In genomic region chr17:42399948-42400843, GRCh38 we compare ENCODE assay signal across 12 cellular contexts. TPM values are rescaled to one million over a fixed set of nuclear protein-coding genes. Genes with fewer than 3 reads are reported as not detected.
A peak's percentile ranks its signal among the peaks of the same experiment; 100 is the strongest.
DNase-seq lines count a peak whose midpoint lies in the region; ATAC-seq and TF ChIP-seq lines count a peak whose summit lies in the region.
"Had no signal": no experiment of that assay in that cellular context is flagged by ENCODE, and none has a peak within 500 bp of the region (broad histone marks: within the 10 kb centered on the region; RNA-seq: fewer than 3 reads in every experiment).

No MANE protein-coding gene starts in this region.

- BruUV-seq in Panc1 (replicated peaks; lab: Mats Ljungman, UMichigan) = no TSS peak

- H3K9me3 ChIP-seq in Panc1 (ENCODE audit: control insufficient read depth, insufficient read depth, low read depth, low read length) (no peaks in the 10 kb centered on the region), hepatocyte (ENCODE audit: low read depth) (no peaks in the 10 kb centered on the region)
- H3K9me3 ChIP-seq: adrenal gland, upper lobe of right lung had no signal

- no peak overlapping the region for H3K4me3 Mint-ChIP-seq in activated T-cell treated with anti-CD3 and anti-CD28 coated beads, Interleukin-2, amount 50 U/mL, for 24 hours
- H3K4me3 Mint-ChIP-seq in stimulated activated effector memory CD8-positive, alpha-beta T cell treated with anti-CD3 and anti-CD28 coated beads, Interleukin-12 subunit alpha, Interleukin-12 subunit beta, amount 100 ng/mL, for 72 hours = no peak overlapping the region
- H3K4me3 Mint-ChIP-seq: memory B cell had no signal

- H3K36me3 ChIP-seq in Panc1 (ENCODE audit: control insufficient read depth, insufficient read depth, low read length) (no peaks in the 10 kb centered on the region), hepatocyte (replicated peaks; ENCODE audit: insufficient read depth, low read depth) (no peaks in the 10 kb centered on the region)

- no peak overlapping the region for H2AFZ ChIP-seq in hepatocyte

- no peaks in the 10 kb centered on the region for H3K9me2 ChIP-seq in hepatocyte (replicated peaks; ENCODE audit: insufficient read depth)

- H3K4me3 ChIP-seq in Panc1 (ENCODE audit: low read depth in 2 of 2, low read length in 2 of 2) = no peak overlapping the region
- no peak overlapping the region for H3K4me3 ChIP-seq in hepatocyte
- H3K4me3 ChIP-seq: adrenal gland, upper lobe of right lung had no signal

- WGBS in hepatocyte (ENCODE audit: low lambda C conversion rate, missing lambda C conversion rate) = 74% methylated on average over 6 of the region's 6 CpGs

- intact Hi-C loops in Panc1 (cut with micrococcal nuclease; ENCODE audit: unreplicated experiment) = no loop called here

- H3K27ac ChIP-seq in Panc1 (ENCODE audit: low read length) = peak overlapping the region; percentile 84
- H3K27ac ChIP-seq in hepatocyte = peak overlapping the region; percentile 90
- H3K27ac ChIP-seq: upper lobe of right lung had no signal

- in situ Hi-C loops in Panc1 (cut with HindIII; ENCODE audit: low pct_unique_long_range_greater_than_20kb, low sequenced_read_pairs) = no loop called here

- H3K79me2 ChIP-seq in hepatocyte = no peaks in the 10 kb centered on the region

- CTCF ChIA-PET in Panc1 (lab: Charles Lee) = no interaction called here

- H3K27me3 ChIP-seq in Panc1 (ENCODE audit: control insufficient read depth, insufficient read depth, low read length) (no peaks in the 10 kb centered on the region), hepatocyte (no peaks in the 10 kb centered on the region)
- H3K27me3 ChIP-seq: adrenal gland, upper lobe of right lung had no signal

- DNase-seq in activated T-cell treated with anti-CD3 and anti-CD28 coated beads, Interleukin-2, amount 50 U/mL, for 24 hours = no peak
- no peak for DNase-seq in activated T-cell treated with anti-CD3 and anti-CD28 coated beads, Interleukin-2, amount 50 U/mL, for 1 hour
- DNase-seq in Panc1 (ENCODE audit: low read depth, low spot score) (no peak), hepatocyte (ENCODE audit: low spot score) (peak; percentile 44), H4 (ENCODE audit: low spot score) (no peak), dermis blood vessel endothelial cell (no peak)
- DNase-seq in stimulated activated effector memory CD8-positive, alpha-beta T cell treated with anti-CD3 and anti-CD28 coated beads, Interleukin-12 subunit alpha, Interleukin-12 subunit beta, amount 100 ng/mL, for 72 hours (ENCODE audit: low spot score in 2 of 2) = no peak
- DNase-seq: activated CD4-positive, alpha-beta T cell treated with anti-CD3 and anti-CD28 coated beads for 4 hours; upper lobe of right lung had no signal

- no peaks in the 10 kb centered on the region for H3K9me3 Mint-ChIP-seq in activated T-cell treated with anti-CD3 and anti-CD28 coated beads, Interleukin-2, amount 50 U/mL, for 24 hours
- no peaks in the 10 kb centered on the region for H3K9me3 Mint-ChIP-seq in stimulated activated effector memory CD8-positive, alpha-beta T cell treated with anti-CD3 and anti-CD28 coated beads, Interleukin-12 subunit alpha, Interleukin-12 subunit beta, amount 100 ng/mL, for 72 hours
- H3K9me3 Mint-ChIP-seq: memory B cell had no signal

- H3K27ac Mint-ChIP-seq in activated T-cell treated with anti-CD3 and anti-CD28 coated beads, Interleukin-2, amount 50 U/mL, for 24 hours = peak overlapping the region; percentile 52
- peak overlapping the region; percentile 85 for H3K27ac Mint-ChIP-seq in stimulated activated effector memory CD8-positive, alpha-beta T cell treated with anti-CD3 and anti-CD28 coated beads, Interleukin-12 subunit alpha, Interleukin-12 subunit beta, amount 100 ng/mL, for 72 hours
- H3K27ac Mint-ChIP-seq: memory B cell had no signal

- peaks cover 25% of the 10 kb centered on the region for H3K4me1 Mint-ChIP-seq in activated T-cell treated with anti-CD3 and anti-CD28 coated beads, Interleukin-2, amount 50 U/mL, for 24 hours (ENCODE audit: low read depth)
- H3K4me1 Mint-ChIP-seq in stimulated activated effector memory CD8-positive, alpha-beta T cell treated with anti-CD3 and anti-CD28 coated beads, Interleukin-12 subunit alpha, Interleukin-12 subunit beta, amount 100 ng/mL, for 72 hours = peaks cover 25% of the 10 kb centered on the region
- H3K4me1 Mint-ChIP-seq: memory B cell had no signal

- POLR2A ChIA-PET in Panc1 (lab: Charles Lee) = interaction anchor here (1.0 kb wide), 2 partner anchors 9 to 11 kb away, joined by 3 to 13 read pairs; no protein-coding TSS in a partner anchor

- no peak for TF ChIP-seq CTCF in Panc1 (IDR thresholded peaks at IDR 0.05)
- TF ChIP-seq CTCF in hepatocyte (IDR thresholded peaks at IDR 0.05; ENCODE audit: poor library complexity) = no peak

- H3K4me2 ChIP-seq in hepatocyte = no peak overlapping the region

- H3K36me3 Mint-ChIP-seq in activated T-cell treated with anti-CD3 and anti-CD28 coated beads, Interleukin-2, amount 50 U/mL, for 24 hours (ENCODE audit: low read depth) = no peaks in the 10 kb centered on the region
- no peaks in the 10 kb centered on the region for H3K36me3 Mint-ChIP-seq in stimulated activated effector memory CD8-positive, alpha-beta T cell treated with anti-CD3 and anti-CD28 coated beads, Interleukin-12 subunit alpha, Interleukin-12 subunit beta, amount 100 ng/mL, for 72 hours
- H3K36me3 Mint-ChIP-seq: memory B cell had no signal

- H3K27me3 Mint-ChIP-seq in activated T-cell treated with anti-CD3 and anti-CD28 coated beads, Interleukin-2, amount 50 U/mL, for 24 hours = no peaks in the 10 kb centered on the region

- H4K20me1 ChIP-seq in hepatocyte (ENCODE audit: insufficient read depth, poor library complexity, severe bottlenecking) = no peaks in the 10 kb centered on the region

- H3K4me1 ChIP-seq in Panc1 (ENCODE audit: control insufficient read depth, insufficient read depth, low read length) (peaks cover 45% of the 10 kb centered on the region), hepatocyte (ENCODE audit: insufficient read depth) (peaks cover 20% of the 10 kb centered on the region)

- ATAC-seq in Panc1 = peak; percentile 35
- peak; percentile 51 for ATAC-seq in stimulated activated effector memory CD8-positive, alpha-beta T cell treated with anti-CD3 and anti-CD28 coated beads, Interleukin-12 subunit alpha, Interleukin-12 subunit beta, amount 100 ng/mL, for 72 hours
- ATAC-seq in HG03442 (IDR thresholded peaks at IDR 0.05; ENCODE audit: unreplicated experiment) = no peak
- ATAC-seq: upper lobe of right lung had no signal

RNA-seq across cellular contexts. Expression of gene STAT3, which starts 12.0 kb away (rescaled TPM):
- total RNA-seq in Panc1 (2021; ENCODE audit: unreplicated experiment) = 287 TPM
- polyA plus RNA-seq in Panc1 (2012; ENCODE audit: insufficient read length) = 210 TPM
- total RNA-seq in hepatocyte = 154 and 163 TPM in 2 replicates
- 152 and 157 TPM in 2 replicates for polyA plus RNA-seq in hepatocyte
- total RNA-seq in H4 (2014; rRNA removed; shearing (Covaris generic)) = 72.6 and 77.5 TPM in 2 replicates
- total RNA-seq in dermis blood vessel endothelial cell = 131 and 179 TPM in 2 replicates

RNA-seq across cellular contexts. Expression of gene CAVIN1, which starts 22.9 kb away (rescaled TPM):
- total RNA-seq in Panc1 (2021; ENCODE audit: unreplicated experiment) (315 TPM), hepatocyte (69.9 and 85.8 TPM in 2 replicates), dermis blood vessel endothelial cell (768 and 840 TPM in 2 replicates)
- polyA plus RNA-seq in Panc1 (2012; ENCODE audit: insufficient read length) = 283 TPM
- 96.5 and 111 TPM in 2 replicates for polyA plus RNA-seq in hepatocyte
- 53.8 and 69.6 TPM in 2 replicates for total RNA-seq in H4 (2014; rRNA removed; shearing (Covaris generic))

RNA-seq across cellular contexts. Expression of gene ATP6V0A1, which starts 58.5 kb away (rescaled TPM):
- total RNA-seq in Panc1 (2021; ENCODE audit: unreplicated experiment) (53.4 TPM), hepatocyte (58.3 and 71.4 TPM in 2 replicates), dermis blood vessel endothelial cell (27.9 and 42.9 TPM in 2 replicates)
- polyA plus RNA-seq in Panc1 (2012; ENCODE audit: insufficient read length) = 42.5 TPM
- 63.4 and 65.2 TPM in 2 replicates for polyA plus RNA-seq in hepatocyte
- 20.7 and 21.5 TPM in 2 replicates for total RNA-seq in H4 (2014; rRNA removed; shearing (Covaris generic))
